In genomic region chr3:11846281-11847034, GRCh38 we compare ENCODE assay signal across 8 cellular contexts. TPM values are rescaled to one million over a fixed set of nuclear protein-coding genes. Genes with fewer than 3 reads are reported as not detected.
DNase-seq lines count a peak whose midpoint lies in the region; ATAC-seq and TF ChIP-seq lines count a peak whose summit lies in the region.

TSS of gene TAMM41 (minus strand) at chr3:11846885. CDS start at chr3:11846636, 249 bp downstream.

- H3K9ac ChIP-seq in HUES64 (ENCODE audit: low read depth, low read length) (peak within 1 kb of the TSS; percentile 85), mucosa of rectum (ENCODE audit: low read depth in 1 of 2, low read length in 2 of 2) (peak within 1 kb of the TSS; percentile 85 to 99)

- TF ChIP-seq CTCF in epithelial cell of proximal tubule (conservative IDR thresholded peaks at IDR 0.05; ENCODE audit: low read depth, low read length): peak; percentile 54

- under 1% methylated on average over 58 of the region's 58 CpGs for WGBS in HUES64

- H3K4me1 ChIP-seq in HUES64 (ENCODE audit: insufficient read depth, low read length) (peaks cover 7% of the 10 kb centered on the region; the same call in 1 of the 2 replicates), mucosa of rectum (ENCODE audit: control insufficient read depth in 2 of 2, insufficient read depth in 2 of 2, low read length in 2 of 2) (peaks cover 9 to 11% of the 10 kb centered on the region in 2 donors)

- peaks cover 13% of the 10 kb centered on the region for H3K27me3 ChIP-seq in HUES64 (ENCODE audit: insufficient read depth, low read length)
- H3K27me3 ChIP-seq in mucosa of rectum (ENCODE audit: control insufficient read depth in 2 of 2, insufficient read depth in 2 of 2, low read length in 2 of 2): no peaks in the 10 kb centered on the region

- no peaks in the 10 kb centered on the region for H3K9me3 ChIP-seq in HUES64 (ENCODE audit: insufficient read depth, low read depth, low read length)
- H3K9me3 ChIP-seq in mucosa of rectum (ENCODE audit: control insufficient read depth in 2 of 2, low read length in 2 of 2): no peaks in the 10 kb centered on the region

- H3K27ac ChIP-seq in HUES64 (ENCODE audit: low read depth, low read length) (peak within 1 kb of the TSS; percentile 10; the same call in 1 of the 2 replicates), mucosa of rectum (ENCODE audit: low read depth in 2 of 2, low read length in 2 of 2) (peak within 1 kb of the TSS; percentile 83 to 94)

- DNase-seq in DMS114 treated with DMSO at 0.1 percent for 48 hours (lab: John Stamatoyannopoulos, UW; ENCODE audit: unreplicated experiment) (peak; percentile 83), OCI-M1 (lab: John Stamatoyannopoulos, UW) (peak; percentile 98), activated T-cell treated with anti-CD3 and anti-CD28 coated beads for 4 hours (peak; percentile 86), epithelial cell of proximal tubule (ENCODE audit: low read depth) (no peak)
- peak; percentile 91 for DNase-seq in stimulated activated CD8-positive, alpha-beta memory T cell treated with anti-CD3 and anti-CD28 coated beads, Interleukin-4, amount 100 ng/mL, for 48 hours

- ATAC-seq in GM21447 (IDR thresholded peaks at IDR 0.05; ENCODE audit: unreplicated experiment): peak; percentile 100

- H3K4me3 ChIP-seq in HUES64 (ENCODE audit: low read length) (peak within 1 kb of the TSS; percentile 84), epithelial cell of proximal tubule (ENCODE audit: low read depth, low read length) (peak within 1 kb of the TSS; percentile 97), mucosa of rectum (ENCODE audit: low read length in 2 of 2) (peak within 1 kb of the TSS; percentile 88 to 99)

- peaks cover 27% of the 10 kb centered on the region for H3K36me3 ChIP-seq in HUES64 (ENCODE audit: insufficient read depth, low read length)
- peaks cover 15 to 22% of the 10 kb centered on the region in 2 donors for H3K36me3 ChIP-seq in mucosa of rectum (ENCODE audit: control insufficient read depth in 2 of 2, insufficient read depth in 2 of 2, low read length in 2 of 2)

RNA-seq across cellular contexts. Expression of gene TAMM41, which starts in this region (rescaled TPM):
- polyA plus RNA-seq in HUES64 (2013, experiment 1 of 2): 18.0 TPM
- polyA plus RNA-seq in HUES64 (2013, experiment 2 of 2): 20.9 TPM
- 12.9 and 13.5 TPM in 2 replicates for total RNA-seq in epithelial cell of proximal tubule
